Comparison of ENCODE assay signal across 13 cellular contexts in genomic region chr2:69531186-69531585, GRCh38.
DNase-seq lines count a peak whose midpoint lies in the region; ATAC-seq and TF ChIP-seq lines count a peak whose summit lies in the region.
"Had no signal": no experiment of that assay in that cellular context is flagged by ENCODE, and none has a peak within 500 bp of the region (broad histone marks: within the 10 kb centered on the region; RNA-seq: fewer than 3 reads in every experiment).

No MANE protein-coding gene starts in this region.

- H3K9me3 ChIP-seq in cardiac muscle cell (ENCODE audit: low read depth) (no peaks in the 10 kb centered on the region), right cardiac atrium (ENCODE audit: control insufficient read depth, low read length) (no peaks in the 10 kb centered on the region), smooth muscle cell (replicated peaks; ENCODE audit: low read depth) (no peaks in the 10 kb centered on the region), ascending aorta (peaks cover 0 to 9% of the 10 kb centered on the region in 2 donors)

- DNase-seq in activated CD4-positive, alpha-beta T cell treated with anti-CD3 and anti-CD28 coated beads for 36 hours, result no peak
- DNase-seq in activated CD4-positive, alpha-beta T cell treated with anti-CD3 and anti-CD28 coated beads for 1 hour, result no peak
- no peak for DNase-seq in cardiac muscle cell (ENCODE audit: low read depth in 1 of 2, low spot score in 1 of 2)
- DNase-seq in right cardiac atrium, result no peak
- DNase-seq in foreskin keratinocyte, result peak; percentile 74 to 92
- DNase-seq in smooth muscle cell (lab: John Stamatoyannopoulos, UW; ENCODE audit: unreplicated experiment), result no peak
- no peak for DNase-seq in SHP77 (lab: John Stamatoyannopoulos, UW)
- DNase-seq in ascending aorta (ENCODE audit: low spot score in 2 of 2), result no peak
- DNase-seq: DMS79 had no signal

- peaks cover 11% of the 10 kb centered on the region for H3K79me2 ChIP-seq in smooth muscle cell (ENCODE audit: low read depth)

- peaks cover 63% of the 10 kb centered on the region for H3K36me3 Mint-ChIP-seq in activated CD4-positive, alpha-beta T cell treated with anti-CD3 and anti-CD28 coated beads for 36 hours (ENCODE audit: low read depth)

- H3K4me1 ChIP-seq in cardiac muscle cell (ENCODE audit: low read depth) (peaks cover 4% of the 10 kb centered on the region), right cardiac atrium (ENCODE audit: control insufficient read depth, insufficient read depth, low read length) (peaks cover 3% of the 10 kb centered on the region), foreskin keratinocyte (peaks cover 6% of the 10 kb centered on the region), smooth muscle cell (ENCODE audit: low read depth) (no peaks in the 10 kb centered on the region), ascending aorta (no peaks in the 10 kb centered on the region)

- TF ChIP-seq CTCF in cardiac muscle cell (IDR thresholded peaks at IDR 0.05; ENCODE audit: low read depth, low read length) (no peak), foreskin keratinocyte (conservative IDR thresholded peaks at IDR 0.05) (no peak), smooth muscle cell (IDR thresholded peaks at IDR 0.05; ENCODE audit: borderline replicate concordance, insufficient read depth, poor library complexity, severe bottlenecking) (no peak), ascending aorta (IDR thresholded peaks at IDR 0.05) (no peak)

- no peak overlapping the region for H3K4me2 ChIP-seq in smooth muscle cell
- H3K4me2 ChIP-seq: BLaER1 had no signal

- no peak overlapping the region for H2AFZ ChIP-seq in smooth muscle cell (ENCODE audit: low read depth)

- H3K9me3 Mint-ChIP-seq in activated CD4-positive, alpha-beta T cell treated with anti-CD3 and anti-CD28 coated beads for 36 hours (ENCODE audit: low read depth), result peaks cover 4% of the 10 kb centered on the region

- H4K20me1 ChIP-seq in smooth muscle cell (ENCODE audit: low read depth), result peaks cover 12% of the 10 kb centered on the region
- H4K20me1 ChIP-seq: BLaER1 had no signal

- no peaks in the 10 kb centered on the region for H3K27me3 Mint-ChIP-seq in activated CD4-positive, alpha-beta T cell treated with anti-CD3 and anti-CD28 coated beads for 36 hours

- POLR2A ChIA-PET in activated CD4-positive, alpha-beta T cell treated with anti-CD3 and anti-CD28 coated beads for 36 hours (lab: Charles Lee), result no interaction called here

- peak overlapping the region; percentile 3 for H3K27ac Mint-ChIP-seq in activated CD4-positive, alpha-beta T cell treated with anti-CD3 and anti-CD28 coated beads for 36 hours

- H3F3A ChIP-seq in smooth muscle cell (ENCODE audit: low read depth), result no peaks in the 10 kb centered on the region

- ATAC-seq in activated CD4-positive, alpha-beta T cell treated with anti-CD3 and anti-CD28 coated beads for 36 hours, result no peak
- ATAC-seq in right cardiac atrium, result no peak
- peak; percentile 94 for ATAC-seq in foreskin keratinocyte
- ATAC-seq: GM12878, HCT116 had no signal

- H3K4me3 ChIP-seq in cardiac muscle cell, result no peak overlapping the region
- H3K4me3 ChIP-seq in right cardiac atrium (ENCODE audit: low read length), result no peak overlapping the region
- H3K4me3 ChIP-seq in smooth muscle cell, result no peak overlapping the region
- H3K4me3 ChIP-seq in ascending aorta, result no peak overlapping the region
- H3K4me3 ChIP-seq: BLaER1, GM12878 had no signal

- CTCF ChIA-PET in activated CD4-positive, alpha-beta T cell treated with anti-CD3 and anti-CD28 coated beads for 36 hours (lab: Charles Lee), result no interaction called here

- no peak overlapping the region for H3K9ac ChIP-seq in smooth muscle cell (ENCODE audit: low read depth)
- H3K9ac ChIP-seq: BLaER1 had no signal

- H3K36me3 ChIP-seq in cardiac muscle cell (peaks cover 38% of the 10 kb centered on the region), smooth muscle cell (ENCODE audit: low read depth) (peaks cover 23% of the 10 kb centered on the region), ascending aorta (peaks cover 44 to 56% of the 10 kb centered on the region in 2 donors)

- 66% methylated on average over 7 of the region's 7 CpGs for WGBS in right cardiac atrium
- WGBS in smooth muscle cell (ENCODE audit: low lambda C conversion rate), result 78% methylated on average over 7 of the region's 7 CpGs

- H3K4me3 Mint-ChIP-seq in activated CD4-positive, alpha-beta T cell treated with anti-CD3 and anti-CD28 coated beads for 36 hours, result no peak overlapping the region

- H3K4me1 Mint-ChIP-seq in activated CD4-positive, alpha-beta T cell treated with anti-CD3 and anti-CD28 coated beads for 36 hours, result peaks cover 4% of the 10 kb centered on the region

- H3K27me3 ChIP-seq in cardiac muscle cell (no peaks in the 10 kb centered on the region), right cardiac atrium (ENCODE audit: control insufficient read depth, insufficient read depth) (no peaks in the 10 kb centered on the region), foreskin keratinocyte (no peaks in the 10 kb centered on the region), smooth muscle cell (ENCODE audit: low read depth) (no peaks in the 10 kb centered on the region), ascending aorta (no peaks in the 10 kb centered on the region)
- H3K27me3 ChIP-seq: BLaER1 had no signal

- intact Hi-C loops in activated CD4-positive, alpha-beta T cell treated with anti-CD3 and anti-CD28 coated beads for 36 hours (cut with DNase I, micrococcal nuclease), result no loop called here
- intact Hi-C loops in right cardiac atrium (cut with DNase I) (no loop called here), ascending aorta (cut with DNase I) (no loop called here)

- peak overlapping the region; percentile 24 for H3K27ac ChIP-seq in cardiac muscle cell
- no peak overlapping the region for H3K27ac ChIP-seq in right cardiac atrium (ENCODE audit: low read length)
- H3K27ac ChIP-seq in foreskin keratinocyte, result peak overlapping the region; percentile 36
- H3K27ac ChIP-seq in smooth muscle cell (ENCODE audit: low read depth), result peak overlapping the region; percentile 19
- H3K27ac ChIP-seq in ascending aorta, result no peak overlapping the region
- H3K27ac ChIP-seq: 22Rv1, BLaER1 had no signal

Comparison
In these comparisons a context has a peak if more than half of its experiments do, and no peak if none do; other contexts are left out.
1. H3K27ac ChIP-seq: peak in cardiac muscle cell (single experiment), foreskin keratinocyte (single experiment) and smooth muscle cell (single experiment); none in right cardiac atrium (single experiment) and ascending aorta (0 of 2).
2. DNase-seq: peak in foreskin keratinocyte (2 of 2); none in activated CD4-positive, alpha-beta T cell treated with anti-CD3 and anti-CD28 coated beads for 36 hours (single experiment), activated CD4-positive, alpha-beta T cell treated with anti-CD3 and anti-CD28 coated beads for 1 hour (single experiment), cardiac muscle cell (0 of 2), right cardiac atrium (0 of 3), smooth muscle cell (single experiment), SHP77 (0 of 2) and ascending aorta (0 of 2).